Comparison of ENCODE assay signal across 8 cellular contexts in the genomic region with DNA sequence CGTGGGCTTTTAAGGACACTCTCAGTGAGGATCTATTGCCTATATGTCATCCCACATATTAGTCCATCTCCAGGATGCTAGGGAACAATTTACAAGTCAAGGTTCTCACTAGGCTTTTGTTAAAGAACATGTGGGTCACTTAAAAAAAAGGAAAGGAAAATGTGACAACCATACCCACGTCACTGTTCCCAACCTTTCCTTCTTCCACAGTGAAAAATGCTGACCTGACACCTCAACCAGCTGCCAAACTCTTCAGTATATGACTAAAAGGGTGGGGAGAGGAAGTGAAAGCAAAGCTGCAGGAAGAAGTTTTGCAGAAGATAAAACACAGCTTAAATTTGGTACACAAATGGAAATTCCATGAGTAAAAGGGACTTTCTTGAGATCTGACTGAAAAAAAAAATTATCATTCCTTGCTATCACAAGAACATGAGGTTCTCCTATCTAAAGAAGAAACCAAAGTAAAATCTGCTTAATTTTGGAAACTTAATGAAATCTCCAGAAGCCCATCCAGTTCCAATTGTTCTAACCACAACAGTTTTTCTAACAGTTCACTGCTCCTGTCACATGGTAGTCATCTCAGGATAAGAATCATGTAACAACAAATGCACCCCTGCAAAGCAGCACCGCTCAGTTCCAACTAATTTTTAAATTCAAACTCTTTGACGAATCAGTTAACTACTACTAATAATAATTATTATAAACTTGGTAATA.
DNase-seq lines count a peak whose midpoint lies in the region; ATAC-seq and TF ChIP-seq lines count a peak whose summit lies in the region.

No MANE protein-coding gene starts in this region.

- no peaks in the 10 kb centered on the region for H3K27me3 Mint-ChIP-seq in effector memory CD8-positive, alpha-beta T cell
- H3K27me3 Mint-ChIP-seq in naive B cell (no peaks in the 10 kb centered on the region), type B pancreatic cell (no peaks in the 10 kb centered on the region)

- H3K79me2 ChIP-seq in OCI-LY1 (ENCODE audit: insufficient read depth, low read length), result no peaks in the 10 kb centered on the region

- no peaks in the 10 kb centered on the region for H3F3A ChIP-seq in OCI-LY1 (ENCODE audit: insufficient read depth, low read length)

- no peaks in the 10 kb centered on the region for H3K36me3 ChIP-seq in OCI-LY1 (ENCODE audit: insufficient read depth, low read length)

- no peak overlapping the region for H3K9ac ChIP-seq in OCI-LY1 (ENCODE audit: low read length)

- no peak overlapping the region for H2AFZ ChIP-seq in OCI-LY1 (ENCODE audit: low read length)

- H3K27me3 ChIP-seq in OCI-LY1 (ENCODE audit: insufficient read depth, low read length), result no peaks in the 10 kb centered on the region

- H3K9me3 Mint-ChIP-seq in effector memory CD8-positive, alpha-beta T cell, result no peaks in the 10 kb centered on the region
- H3K9me3 Mint-ChIP-seq in naive B cell (no peaks in the 10 kb centered on the region), type B pancreatic cell (no peaks in the 10 kb centered on the region)

- no peaks in the 10 kb centered on the region for H4K20me1 ChIP-seq in OCI-LY1 (ENCODE audit: insufficient read depth, low read length)

- H3K4me3 ChIP-seq in OCI-LY1 (ENCODE audit: low read depth, low read length, poor library complexity, severe bottlenecking), result no peak overlapping the region

- no peaks in the 10 kb centered on the region for H3K36me3 Mint-ChIP-seq in effector memory CD8-positive, alpha-beta T cell (ENCODE audit: insufficient read depth)
- H3K36me3 Mint-ChIP-seq in naive B cell, result no peaks in the 10 kb centered on the region
- no peaks in the 10 kb centered on the region for H3K36me3 Mint-ChIP-seq in type B pancreatic cell

- no peaks in the 10 kb centered on the region for H3K9me2 ChIP-seq in OCI-LY1 (ENCODE audit: low read depth, low read length)

- H3K4me1 ChIP-seq in OCI-LY1 (ENCODE audit: insufficient read depth, low read length, severe bottlenecking), result peaks cover 32% of the 10 kb centered on the region

- H3K27ac ChIP-seq in OCI-LY1 (ENCODE audit: low read depth, low read length, poor library complexity, severe bottlenecking), result no peak overlapping the region

- peak overlapping the region in 1 of 2 donors; percentile 9 for H3K4me3 Mint-ChIP-seq in effector memory CD8-positive, alpha-beta T cell
- H3K4me3 Mint-ChIP-seq in naive B cell, result peak overlapping the region; percentile 39 to 87 (median 65)
- H3K4me3 Mint-ChIP-seq in type B pancreatic cell, result no peak overlapping the region

- no peak for TF ChIP-seq CTCF in OCI-LY1 (IDR thresholded peaks at IDR 0.05; ENCODE audit: low read length)
- no peak for TF ChIP-seq CTCF in type B pancreatic cell (conservative IDR thresholded peaks at IDR 0.05)

- DNase-seq in stimulated activated CD4-positive, alpha-beta T cell treated with anti-CD3 and anti-CD28 coated beads, Interleukin-2, amount 100 ng/mL, for 4 hours (ENCODE audit: low read depth), result peak; percentile 24
- no peak for DNase-seq in stimulated activated CD4-positive, alpha-beta T cell treated with anti-CD3 and anti-CD28 coated beads, Interleukin-4, amount 100 ng/mL, for 1 hour
- DNase-seq in effector memory CD8-positive, alpha-beta T cell, result no peak
- DNase-seq in naive B cell (peak; percentile 67), type B pancreatic cell (ENCODE audit: extremely low spot score, unreplicated experiment) (no peak), DMS 273 treated with DMSO at 0.1 percent for 48 hours (lab: John Stamatoyannopoulos, UW) (no peak), SHP77 (lab: John Stamatoyannopoulos, UW) (no peak)

- H3K4me1 Mint-ChIP-seq in effector memory CD8-positive, alpha-beta T cell (ENCODE audit: low read depth in 2 of 2), result peaks cover 22 to 25% of the 10 kb centered on the region in 2 donors
- H3K4me1 Mint-ChIP-seq in naive B cell (peaks cover 30 to 68% (median 59%) of the 10 kb centered on the region in 3 donors), type B pancreatic cell (ENCODE audit: unreplicated experiment) (peaks cover 33% of the 10 kb centered on the region)

- no peaks in the 10 kb centered on the region for H3K9me3 ChIP-seq in OCI-LY1 (ENCODE audit: low read length)

- peak overlapping the region in 1 of 2 donors; percentile 45 for H3K27ac Mint-ChIP-seq in effector memory CD8-positive, alpha-beta T cell
- peak overlapping the region; percentile 80 to 96 (median 88) for H3K27ac Mint-ChIP-seq in naive B cell
- no peak overlapping the region for H3K27ac Mint-ChIP-seq in type B pancreatic cell

- ATAC-seq in effector memory CD8-positive, alpha-beta T cell (replicated peaks), result peak; percentile 55
- peak; percentile 92 to 93 for ATAC-seq in naive B cell (ENCODE audit: low read depth in 2 of 2)

- H3K4me2 ChIP-seq in OCI-LY1 (ENCODE audit: low read length), result peak overlapping the region; percentile 19; the same call in 1 of the 2 replicates

Comparison
In these comparisons a context has a peak if more than half of its experiments do, and no peak if none do; other contexts are left out.
1. DNase-seq: peak in stimulated activated CD4-positive, alpha-beta T cell treated with anti-CD3 and anti-CD28 coated beads, Interleukin-2, amount 100 ng/mL, for 4 hours (single experiment) and naive B cell (single experiment); none in stimulated activated CD4-positive, alpha-beta T cell treated with anti-CD3 and anti-CD28 coated beads, Interleukin-4, amount 100 ng/mL, for 1 hour (single experiment), effector memory CD8-positive, alpha-beta T cell (0 of 3), type B pancreatic cell (single experiment), DMS 273 treated with DMSO at 0.1 percent for 48 hours (single experiment) and SHP77 (0 of 2).